In genomic region chr11:78033040-78033439, GRCh38 we compare ENCODE assay signal across 2 cellular contexts.
TF ChIP-seq lines count a peak whose summit lies in the region.

No MANE protein-coding gene starts in this region.

TF ChIP-seq in HEK293, 187 proteins besides CTCF, POLR2A, EP300 and RAD21 (continued from another document):
- TF ChIP-seq MZF1 (tag by site-specific recombination; IDR thresholded peaks at IDR 0.05; ENCODE audit: borderline replicate concordance): peak; percentile 59; the same call in 1 of the 2 replicates

TF ChIP-seq in WTC11, 78 proteins besides CTCF, POLR2A, EP300 and RAD21:
- TF ChIP-seq, protein P1, sequence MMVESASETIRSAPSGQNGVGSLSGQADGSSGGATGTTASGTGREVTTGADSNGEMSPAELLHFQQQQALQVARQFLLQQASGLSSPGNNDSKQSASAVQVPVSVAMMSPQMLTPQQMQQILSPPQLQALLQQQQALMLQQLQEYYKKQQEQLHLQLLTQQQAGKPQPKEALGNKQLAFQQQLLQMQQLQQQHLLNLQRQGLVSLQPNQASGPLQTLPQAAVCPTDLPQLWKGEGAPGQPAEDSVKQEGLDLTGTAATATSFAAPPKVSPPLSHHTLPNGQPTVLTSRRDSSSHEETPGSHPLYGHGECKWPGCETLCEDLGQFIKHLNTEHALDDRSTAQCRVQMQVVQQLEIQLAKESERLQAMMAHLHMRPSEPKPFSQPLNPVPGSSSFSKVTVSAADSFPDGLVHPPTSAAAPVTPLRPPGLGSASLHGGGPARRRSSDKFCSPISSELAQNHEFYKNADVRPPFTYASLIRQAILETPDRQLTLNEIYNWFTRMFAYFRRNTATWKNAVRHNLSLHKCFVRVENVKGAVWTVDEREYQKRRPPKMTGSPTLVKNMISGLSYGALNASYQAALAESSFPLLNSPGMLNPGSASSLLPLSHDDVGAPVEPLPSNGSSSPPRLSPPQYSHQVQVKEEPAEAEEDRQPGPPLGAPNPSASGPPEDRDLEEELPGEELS (CRISPR knock-in tag; IDR thresholded peaks at IDR 0.05): no peak
- TF ChIP-seq, protein P2, sequence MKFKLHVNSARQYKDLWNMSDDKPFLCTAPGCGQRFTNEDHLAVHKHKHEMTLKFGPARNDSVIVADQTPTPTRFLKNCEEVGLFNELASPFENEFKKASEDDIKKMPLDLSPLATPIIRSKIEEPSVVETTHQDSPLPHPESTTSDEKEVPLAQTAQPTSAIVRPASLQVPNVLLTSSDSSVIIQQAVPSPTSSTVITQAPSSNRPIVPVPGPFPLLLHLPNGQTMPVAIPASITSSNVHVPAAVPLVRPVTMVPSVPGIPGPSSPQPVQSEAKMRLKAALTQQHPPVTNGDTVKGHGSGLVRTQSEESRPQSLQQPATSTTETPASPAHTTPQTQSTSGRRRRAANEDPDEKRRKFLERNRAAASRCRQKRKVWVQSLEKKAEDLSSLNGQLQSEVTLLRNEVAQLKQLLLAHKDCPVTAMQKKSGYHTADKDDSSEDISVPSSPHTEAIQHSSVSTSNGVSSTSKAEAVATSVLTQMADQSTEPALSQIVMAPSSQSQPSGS (CRISPR knock-in tag; IDR thresholded peaks at IDR 0.05; ENCODE audit: borderline replicate concordance, low read depth): no peak
- no peak for TF ChIP-seq MYBL2 (CRISPR knock-in tag; IDR thresholded peaks at IDR 0.05)
- TF ChIP-seq GABPB1 (CRISPR knock-in tag; IDR thresholded peaks at IDR 0.05): peak; percentile 90
- TF ChIP-seq JAZF1 (CRISPR knock-in tag; IDR thresholded peaks at IDR 0.05): no peak
- TF ChIP-seq ZMAT4 (CRISPR knock-in tag; IDR thresholded peaks at IDR 0.05): no peak
- TF ChIP-seq, protein P3, sequence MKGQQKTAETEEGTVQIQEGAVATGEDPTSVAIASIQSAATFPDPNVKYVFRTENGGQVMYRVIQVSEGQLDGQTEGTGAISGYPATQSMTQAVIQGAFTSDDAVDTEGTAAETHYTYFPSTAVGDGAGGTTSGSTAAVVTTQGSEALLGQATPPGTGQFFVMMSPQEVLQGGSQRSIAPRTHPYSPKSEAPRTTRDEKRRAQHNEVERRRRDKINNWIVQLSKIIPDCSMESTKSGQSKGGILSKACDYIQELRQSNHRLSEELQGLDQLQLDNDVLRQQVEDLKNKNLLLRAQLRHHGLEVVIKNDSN (CRISPR knock-in tag; IDR thresholded peaks at IDR 0.05): no peak
